10 cellular contexts compared by ENCODE assay signal in the genomic region with DNA sequence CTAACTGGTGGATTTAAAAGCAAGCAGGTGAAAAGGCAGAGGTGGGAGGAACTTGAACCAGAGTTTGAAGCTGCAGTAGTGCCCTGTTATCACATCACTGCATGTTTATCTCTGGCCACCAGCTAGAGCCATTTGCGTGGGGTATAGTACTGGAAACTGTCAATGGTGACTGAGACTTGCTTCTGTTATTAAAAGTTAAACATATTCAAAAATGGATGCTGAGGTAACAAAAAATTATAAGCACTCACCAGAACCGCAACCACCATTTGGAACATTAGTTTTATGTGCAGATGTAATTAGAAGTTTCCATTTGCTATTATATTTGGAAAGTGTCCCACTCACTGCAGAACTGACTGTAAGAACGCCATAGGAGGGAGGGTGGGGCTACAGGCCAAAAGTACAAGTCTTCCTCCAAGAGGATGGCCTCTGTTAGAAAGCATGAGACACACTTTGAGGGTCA. TPM values are rescaled to one million over a fixed set of nuclear protein-coding genes. Genes with fewer than 3 reads are reported as not detected.
DNase-seq lines count a peak whose midpoint lies in the region; ATAC-seq, FAIRE-seq and TF ChIP-seq lines count a peak whose summit lies in the region.
"Had no signal": no experiment of that assay in that cellular context is flagged by ENCODE, and none has a peak within 500 bp of the region (broad histone marks: within the 10 kb centered on the region; RNA-seq: fewer than 3 reads in every experiment).

No MANE protein-coding gene starts in this region.

- H3K4me3 Mint-ChIP-seq in astrocyte (ENCODE audit: unreplicated experiment), result peak overlapping the region; percentile 94

- H3K9me3 ChIP-seq in heart right ventricle (no peaks in the 10 kb centered on the region), astrocyte (ENCODE audit: insufficient read depth, low read depth, low read length) (no peaks in the 10 kb centered on the region), upper lobe of left lung (no peaks in the 10 kb centered on the region), thyroid gland (no peaks in the 10 kb centered on the region)

- H3K4me1 Mint-ChIP-seq in astrocyte (ENCODE audit: low read depth, unreplicated experiment), result peaks cover 16% of the 10 kb centered on the region

- no peak for FAIRE-seq in astrocyte (lab: Jason Lieb, UNC)

- ATAC-seq in heart right ventricle (peak in 1 of 8 donors; percentile 1), upper lobe of left lung (ENCODE audit: low FRiP score in 2 of 2) (no peak)

- H2BK5ac ChIP-seq in mesendoderm (ENCODE audit: low read length), result no peak overlapping the region

- H3K27me3 Mint-ChIP-seq in astrocyte (ENCODE audit: low read depth, unreplicated experiment), result no peaks in the 10 kb centered on the region

- H4K20me1 ChIP-seq in astrocyte (ENCODE audit: insufficient read depth, low read length), result peaks cover 30% of the 10 kb centered on the region

- H3K27ac ChIP-seq in heart right ventricle (peak overlapping the region in 9 of 10 donors; percentile 94 to 100 (median 95)), astrocyte (ENCODE audit: low read depth, low read length) (peak overlapping the region; percentile 94), mesendoderm (ENCODE audit: low read depth, low read length) (no peak overlapping the region), upper lobe of left lung (peak overlapping the region; percentile 96 to 98 (median 96)), thyroid gland (peak overlapping the region in 1 of 3 donors; percentile 97)

- H3K4me2 ChIP-seq in astrocyte (ENCODE audit: low read length) (peak overlapping the region; percentile 92), mesendoderm (ENCODE audit: low read length) (no peak overlapping the region)

- TF ChIP-seq POLR2A in upper lobe of left lung (IDR thresholded peaks at IDR 0.05), result no peak
- no peak for TF ChIP-seq POLR2A in thyroid gland (IDR thresholded peaks at IDR 0.05)

- no peak overlapping the region for H4K5ac ChIP-seq in mesendoderm (ENCODE audit: low read length)

- peaks cover 5 to 44% (median 34%) of the 10 kb centered on the region in 9 donors for H3K4me1 ChIP-seq in heart right ventricle
- peaks cover 29% of the 10 kb centered on the region for H3K4me1 ChIP-seq in astrocyte (ENCODE audit: insufficient read depth, low read length)
- H3K4me1 ChIP-seq in mesendoderm (ENCODE audit: control insufficient read depth, low read depth, low read length), result peaks cover 4% of the 10 kb centered on the region
- peaks cover 20 to 37% (median 28%) of the 10 kb centered on the region in 4 donors for H3K4me1 ChIP-seq in upper lobe of left lung
- H3K4me1 ChIP-seq in thyroid gland, result peaks cover 18 to 23% of the 10 kb centered on the region in 2 donors

- no peak overlapping the region for H3K4ac ChIP-seq in mesendoderm (ENCODE audit: low read depth, low read length)

- no peak for DNase-seq in heart right ventricle
- DNase-seq in cardiac septum (ENCODE audit: low spot score), result no peak
- no peak for DNase-seq in astrocyte (ENCODE audit: low read depth)
- no peak for DNase-seq in mesendoderm
- no peak for DNase-seq in upper lobe of left lung
- no peak for DNase-seq in thyroid gland
- DNase-seq in DMS79 treated with DMSO at 0.1 percent for 48 hours (lab: John Stamatoyannopoulos, UW), result no peak
- no peak for DNase-seq in NCI-H446 (lab: John Stamatoyannopoulos, UW)
- DNase-seq: NCI-H187 treated with DMSO at 0.1 percent for 48 hours had no signal

- no peak overlapping the region for H3K18ac ChIP-seq in mesendoderm (ENCODE audit: low read length)

- peaks cover 0 to 26% (median 0%) of the 10 kb centered on the region in 9 donors for H3K36me3 ChIP-seq in heart right ventricle
- peaks cover 10% of the 10 kb centered on the region for H3K36me3 ChIP-seq in astrocyte (ENCODE audit: insufficient read depth, low read length)
- H3K36me3 ChIP-seq in mesendoderm (ENCODE audit: control insufficient read depth, insufficient read depth, low read length), result no peaks in the 10 kb centered on the region
- H3K36me3 ChIP-seq in upper lobe of left lung, result peaks cover 0 to 13% (median 0%) of the 10 kb centered on the region in 4 donors
- H3K36me3 ChIP-seq in thyroid gland, result no peaks in the 10 kb centered on the region

- no peak overlapping the region for H2AK5ac ChIP-seq in mesendoderm (ENCODE audit: low read length)

- no peak for TF ChIP-seq CTCF in heart right ventricle (IDR thresholded peaks at IDR 0.05)
- no peak for TF ChIP-seq CTCF in astrocyte (IDR thresholded peaks at IDR 0.05; ENCODE audit: insufficient read depth, low read depth, low read length)
- no peak for TF ChIP-seq CTCF in upper lobe of left lung (IDR thresholded peaks at IDR 0.05)
- no peak for TF ChIP-seq CTCF in thyroid gland (IDR thresholded peaks at IDR 0.05)

- no peak overlapping the region for H3K4me3 ChIP-seq in heart right ventricle
- peak overlapping the region; percentile 84 for H3K4me3 ChIP-seq in astrocyte (ENCODE audit: insufficient read depth, low read depth, low read length)
- no peak overlapping the region for H3K4me3 ChIP-seq in mesendoderm (ENCODE audit: low read length)
- H3K4me3 ChIP-seq in upper lobe of left lung, result no peak overlapping the region
- H3K4me3 ChIP-seq in thyroid gland (replicated peaks in 1 of 3), result no peak overlapping the region

- no peak overlapping the region for H3K23ac ChIP-seq in mesendoderm (ENCODE audit: low read length)

- peak overlapping the region; percentile 0 for H3K27ac Mint-ChIP-seq in astrocyte (ENCODE audit: unreplicated experiment)

- intact Hi-C loops in heart right ventricle (cut with DNase I), result loop anchor here in 6 of 10 donors (2.0 to 10.0 kb wide), 7 partner anchors 21 to 483 kb away; a partner anchor contains a TSS
- intact Hi-C loops in cardiac septum (cut with DNase I), result loop anchor here (5.0 kb wide), 2 partner anchors 375 to 480 kb away; a partner anchor contains a TSS
- intact Hi-C loops in thyroid gland (cut with DNase I), result no loop called here

- peaks cover 4% of the 10 kb centered on the region for H3K36me3 Mint-ChIP-seq in astrocyte (ENCODE audit: low read depth, unreplicated experiment)

- H3K56ac ChIP-seq in mesendoderm (ENCODE audit: low read length), result peak overlapping the region; percentile 59

- no peak overlapping the region for H4K8ac ChIP-seq in mesendoderm (ENCODE audit: low read depth, low read length)

- no peak overlapping the region for H2BK120ac ChIP-seq in mesendoderm (ENCODE audit: low read depth, low read length)

- no peak overlapping the region for H2BK15ac ChIP-seq in mesendoderm (replicated peaks; ENCODE audit: low read depth)

- no peaks in the 10 kb centered on the region for H3K27me3 ChIP-seq in heart right ventricle
- H3K27me3 ChIP-seq in astrocyte (ENCODE audit: insufficient read depth, low read length), result no peaks in the 10 kb centered on the region
- no peaks in the 10 kb centered on the region for H3K27me3 ChIP-seq in mesendoderm (ENCODE audit: insufficient read depth, low read length, poor library complexity)
- H3K27me3 ChIP-seq in upper lobe of left lung, result no peaks in the 10 kb centered on the region
- no peaks in the 10 kb centered on the region for H3K27me3 ChIP-seq in thyroid gland

- H3K79me2 ChIP-seq in astrocyte (ENCODE audit: insufficient read depth, low read length) (peaks cover 38% of the 10 kb centered on the region), mesendoderm (ENCODE audit: control insufficient read depth, insufficient read depth, low read length) (peaks cover 4% of the 10 kb centered on the region)

- WGBS in heart right ventricle, 2 donors, result 48 to 56% methylated on average over 3 of the region's 3 CpGs
- WGBS in mesendoderm (ENCODE audit: extremely low coverage, insufficient coverage, low lambda C conversion rate), result no CpG with 5 or more reads among the region's 3 CpGs
- WGBS in upper lobe of left lung, 2 donors, result 62 to 70% methylated on average over 3 of the region's 3 CpGs
- 70 to 73% methylated on average over 3 of the region's 3 CpGs for WGBS in thyroid gland, 2 donors

- H2AFZ ChIP-seq in astrocyte (ENCODE audit: low read depth, low read length), result peak overlapping the region; percentile 68

- TF ChIP-seq EP300 in upper lobe of left lung (IDR thresholded peaks at IDR 0.05), result no peak

- H3K79me1 ChIP-seq in mesendoderm (ENCODE audit: low read length), result peaks cover 5% of the 10 kb centered on the region

- no peaks in the 10 kb centered on the region for H3K9me3 Mint-ChIP-seq in astrocyte (ENCODE audit: unreplicated experiment)

- H3K9ac ChIP-seq in astrocyte (ENCODE audit: low read length), result peak overlapping the region; percentile 92
- no peak overlapping the region for H3K9ac ChIP-seq in mesendoderm (ENCODE audit: low read length)

RNA-seq across cellular contexts. Expression of a gene that starts 1.2 kb away (rescaled TPM):
- total RNA-seq in heart right ventricle (1,000 to 10,000 TPM in 3 of 10 donors, 100 to 1,000 TPM in 7; 676 to 1,261 (median 764) TPM), cardiac septum (932 TPM), astrocyte (587 and 662 TPM in 2 replicates), upper lobe of left lung (100 to 1,000 TPM in 5 of 6 donors, 10 to 100 TPM in 1; 57.6 to 914 (median 315) TPM), thyroid gland (100 to 1,000 TPM; 367 to 562 (median 504) TPM)
- 100 to 1,000 TPM; 120 to 758 TPM for polyA plus RNA-seq in heart right ventricle
- polyA plus RNA-seq in mesendoderm (2013, experiment 1 of 2), result 39.5 TPM
- polyA plus RNA-seq in mesendoderm (2013, experiment 2 of 2), result 40.7 TPM

RNA-seq across cellular contexts. Expression of a gene that starts 36.8 kb away (rescaled TPM):
- total RNA-seq in heart right ventricle (1 to 10 TPM in 1 of 10 donors, not detected in 9; 3.0 TPM), cardiac septum (1.4 TPM), astrocyte (not detected in 2 replicates), upper lobe of left lung (1 to 10 TPM in 1 of 6 donors, under 1 TPM in 1, not detected in 4; 0.77 to 1.3 TPM), thyroid gland (not detected)
- polyA plus RNA-seq in heart right ventricle, result under 1 TPM in 1 of 2 donors, not detected in 1; 0.17 TPM
- polyA plus RNA-seq in mesendoderm (2013, experiment 1 of 2), result not detected
- 0.08 TPM for polyA plus RNA-seq in mesendoderm (2013, experiment 2 of 2)
- total RNA-seq: dermis microvascular lymphatic vessel endothelial cell had no signal

RNA-seq across cellular contexts. Expression of a gene that starts 36.9 kb away (rescaled TPM):
- total RNA-seq in heart right ventricle, result 10 to 100 TPM; 43.4 to 72.5 (median 59.5) TPM
- 10 to 100 TPM; 21.9 to 31.2 TPM for polyA plus RNA-seq in heart right ventricle
- total RNA-seq in cardiac septum, result 46.1 TPM
- total RNA-seq in astrocyte, result 23.5 and 25.2 TPM in 2 replicates
- polyA plus RNA-seq in mesendoderm (2013, experiment 1 of 2), result 11.3 TPM
- 14.0 TPM for polyA plus RNA-seq in mesendoderm (2013, experiment 2 of 2)
- total RNA-seq in upper lobe of left lung, result 10 to 100 TPM in 5 of 6 donors, 1 to 10 TPM in 1; 9.9 to 50.8 (median 26.9) TPM
- 10 to 100 TPM; 55.8 to 82.0 (median 57.7) TPM for total RNA-seq in thyroid gland
